Comparison of ENCODE assay signal across 1 cellular context in the genomic region with DNA sequence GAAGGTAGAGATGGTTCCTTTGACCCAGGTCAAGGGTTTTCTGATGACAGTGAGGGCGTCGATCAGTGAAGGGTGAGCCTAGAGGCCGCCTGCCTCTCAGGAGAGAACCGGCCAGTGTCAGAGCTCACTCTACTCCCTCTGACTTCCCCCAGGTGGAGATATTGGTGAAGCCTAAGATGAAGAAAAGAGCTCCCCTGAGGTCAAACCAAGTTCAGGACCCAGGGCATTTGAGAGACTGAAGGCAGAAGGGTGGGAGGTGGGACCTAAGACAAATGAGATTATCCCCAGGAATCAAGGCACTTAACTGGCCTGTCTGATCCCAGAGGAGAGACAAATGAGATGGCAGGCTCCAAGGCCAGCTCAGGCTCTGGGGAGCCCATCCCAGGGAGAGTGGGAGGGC.
TF ChIP-seq lines count a peak whose summit lies in the region.

No MANE protein-coding gene starts in this region.

TF ChIP-seq in GM23338, 12 proteins besides CTCF, POLR2A, EP300 and RAD21 (continued from another document):
- TF ChIP-seq, protein P1, sequence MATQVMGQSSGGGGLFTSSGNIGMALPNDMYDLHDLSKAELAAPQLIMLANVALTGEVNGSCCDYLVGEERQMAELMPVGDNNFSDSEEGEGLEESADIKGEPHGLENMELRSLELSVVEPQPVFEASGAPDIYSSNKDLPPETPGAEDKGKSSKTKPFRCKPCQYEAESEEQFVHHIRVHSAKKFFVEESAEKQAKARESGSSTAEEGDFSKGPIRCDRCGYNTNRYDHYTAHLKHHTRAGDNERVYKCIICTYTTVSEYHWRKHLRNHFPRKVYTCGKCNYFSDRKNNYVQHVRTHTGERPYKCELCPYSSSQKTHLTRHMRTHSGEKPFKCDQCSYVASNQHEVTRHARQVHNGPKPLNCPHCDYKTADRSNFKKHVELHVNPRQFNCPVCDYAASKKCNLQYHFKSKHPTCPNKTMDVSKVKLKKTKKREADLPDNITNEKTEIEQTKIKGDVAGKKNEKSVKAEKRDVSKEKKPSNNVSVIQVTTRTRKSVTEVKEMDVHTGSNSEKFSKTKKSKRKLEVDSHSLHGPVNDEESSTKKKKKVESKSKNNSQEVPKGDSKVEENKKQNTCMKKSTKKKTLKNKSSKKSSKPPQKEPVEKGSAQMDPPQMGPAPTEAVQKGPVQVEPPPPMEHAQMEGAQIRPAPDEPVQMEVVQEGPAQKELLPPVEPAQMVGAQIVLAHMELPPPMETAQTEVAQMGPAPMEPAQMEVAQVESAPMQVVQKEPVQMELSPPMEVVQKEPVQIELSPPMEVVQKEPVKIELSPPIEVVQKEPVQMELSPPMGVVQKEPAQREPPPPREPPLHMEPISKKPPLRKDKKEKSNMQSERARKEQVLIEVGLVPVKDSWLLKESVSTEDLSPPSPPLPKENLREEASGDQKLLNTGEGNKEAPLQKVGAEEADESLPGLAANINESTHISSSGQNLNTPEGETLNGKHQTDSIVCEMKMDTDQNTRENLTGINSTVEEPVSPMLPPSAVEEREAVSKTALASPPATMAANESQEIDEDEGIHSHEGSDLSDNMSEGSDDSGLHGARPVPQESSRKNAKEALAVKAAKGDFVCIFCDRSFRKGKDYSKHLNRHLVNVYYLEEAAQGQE (IDR thresholded peaks at IDR 0.05; ENCODE audit: unreplicated experiment) = no peak
- TF ChIP-seq STAT1 (IDR thresholded peaks at IDR 0.05; ENCODE audit: unreplicated experiment) = no peak
- no peak for TF ChIP-seq ZNF114 (CRISPR knock-in tag; IDR thresholded peaks at IDR 0.05)
- TF ChIP-seq, protein P2, sequence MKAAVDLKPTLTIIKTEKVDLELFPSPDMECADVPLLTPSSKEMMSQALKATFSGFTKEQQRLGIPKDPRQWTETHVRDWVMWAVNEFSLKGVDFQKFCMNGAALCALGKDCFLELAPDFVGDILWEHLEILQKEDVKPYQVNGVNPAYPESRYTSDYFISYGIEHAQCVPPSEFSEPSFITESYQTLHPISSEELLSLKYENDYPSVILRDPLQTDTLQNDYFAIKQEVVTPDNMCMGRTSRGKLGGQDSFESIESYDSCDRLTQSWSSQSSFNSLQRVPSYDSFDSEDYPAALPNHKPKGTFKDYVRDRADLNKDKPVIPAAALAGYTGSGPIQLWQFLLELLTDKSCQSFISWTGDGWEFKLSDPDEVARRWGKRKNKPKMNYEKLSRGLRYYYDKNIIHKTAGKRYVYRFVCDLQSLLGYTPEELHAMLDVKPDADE (IDR thresholded peaks at IDR 0.05) = no peak
